17 cellular contexts compared by ENCODE assay signal in the genomic region with DNA sequence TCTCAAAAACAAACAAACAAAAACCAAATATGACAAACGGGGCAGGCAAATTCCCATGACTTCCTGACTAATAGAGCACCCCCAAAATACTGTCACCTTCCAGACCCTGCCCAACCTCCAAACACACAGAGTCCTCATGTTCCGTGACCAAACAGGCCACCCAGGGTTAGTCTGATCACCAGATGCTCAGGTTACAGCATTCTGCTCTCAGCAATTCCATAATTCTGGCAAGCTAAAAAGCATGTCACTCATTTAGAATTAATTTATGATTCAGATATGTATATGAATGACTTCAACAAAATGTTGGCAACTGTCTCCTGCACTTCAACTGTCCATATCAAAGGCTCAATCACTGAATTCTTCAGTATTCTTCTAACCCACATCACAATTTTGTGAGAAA. TPM values are rescaled to one million over a fixed set of nuclear protein-coding genes. Genes with fewer than 3 reads are reported as not detected.
A peak's percentile ranks its signal among the peaks of the same experiment; 100 is the strongest.
DNase-seq lines count a peak whose midpoint lies in the region; ATAC-seq and TF ChIP-seq lines count a peak whose summit lies in the region.
"Had no signal": no experiment of that assay in that cellular context is flagged by ENCODE, and none has a peak within 500 bp of the region (broad histone marks: within the 10 kb centered on the region; RNA-seq: fewer than 3 reads in every experiment).

No MANE protein-coding gene starts in this region.

- no peaks in the 10 kb centered on the region for H3K79me2 ChIP-seq in osteoblast (ENCODE audit: insufficient read depth, low read length)

- H3K27me3 ChIP-seq in BLaER1 (no peaks in the 10 kb centered on the region), osteoblast (ENCODE audit: insufficient read depth, low read length) (no peaks in the 10 kb centered on the region)
- H3K27me3 ChIP-seq in BLaER1 treated with 17β-estradiol and CSF1 and Interleukin-3, amounts not matched to agents 10 nM and 100 nM, result no peaks in the 10 kb centered on the region

- DNase-seq in HEK293T (ENCODE audit: extremely low spot score), result no peak
- peak; percentile 28 for DNase-seq in NCI-H69 (lab: John Stamatoyannopoulos, UW)
- DNase-seq in osteoblast (ENCODE audit: insufficient read length, low spot score, missing footprints), result no peak
- DNase-seq in T-helper 9 cell, result no peak
- DNase-seq in DMS153 (lab: John Stamatoyannopoulos, UW), result no peak
- DNase-seq: CD4-positive, alpha-beta T cell; CD8-positive, alpha-beta memory T cell; DMS 273 treated with DMSO at 0.1 percent for 48 hours; DMS53; DMS79 treated with DMSO at 0.1 percent for 48 hours; GF-D8; GM23248; H9 had no signal

- ATAC-seq in GM21390 (IDR thresholded peaks at IDR 0.05; ENCODE audit: unreplicated experiment), result no peak
- ATAC-seq: HCT116 had no signal

- H3K36me3 ChIP-seq in BLaER1 (no peaks in the 10 kb centered on the region), osteoblast (ENCODE audit: insufficient read depth, low read length) (no peaks in the 10 kb centered on the region)
- H3K36me3 ChIP-seq in BLaER1 treated with 17β-estradiol and CSF1 and Interleukin-3, amounts not matched to agents 10 nM and 100 nM, result no peaks in the 10 kb centered on the region

- H3K9ac ChIP-seq in BLaER1, result no peak overlapping the region
- H3K9ac ChIP-seq in BLaER1 treated with 17β-estradiol and CSF1 and Interleukin-3, amounts not matched to agents 10 nM and 100 nM, result no peak overlapping the region
- H3K9ac ChIP-seq: GM23248 had no signal

- H3K27ac ChIP-seq in BLaER1, result no peak overlapping the region
- H3K27ac ChIP-seq in BLaER1 treated with 17β-estradiol and CSF1 and Interleukin-3, amounts not matched to agents 10 nM and 100 nM, result no peak overlapping the region
- H3K27ac ChIP-seq in osteoblast (ENCODE audit: low read depth, low read length), result no peak overlapping the region
- H3K27ac ChIP-seq: GM23248 had no signal

- peaks cover 17% of the 10 kb centered on the region for H3K4me1 ChIP-seq in BLaER1
- peaks cover 0 to 17% (median 14%) of the 10 kb centered on the region in 10 experiments; a peak in 16 of 20 replicates for H3K4me1 ChIP-seq in BLaER1 treated with 17β-estradiol and CSF1 and Interleukin-3, amounts not matched to agents 10 nM and 100 nM
- H3K4me1 ChIP-seq in osteoblast (ENCODE audit: insufficient read depth, low read length), result no peaks in the 10 kb centered on the region

- POLR2A ChIA-PET in HEK293T (lab: Yijun Ruan, JAX), result interaction anchor here (0.9 kb wide), 1 partner anchor 52 kb away, joined by 3 read pairs; the partner anchor contains the start of gene ZIC5

- H3K9me3 ChIP-seq in BLaER1 (peaks cover 2% of the 10 kb centered on the region; the same call in 1 of the 2 replicates), osteoblast (ENCODE audit: low read depth, low read length) (no peaks in the 10 kb centered on the region)
- H3K9me3 ChIP-seq in BLaER1 treated with 17β-estradiol and CSF1 and Interleukin-3, amounts not matched to agents 10 nM and 100 nM (replicated peaks in 1 of 11), result peaks cover 0 to 4% (median 0%) of the 10 kb centered on the region in 11 experiments; a peak in 3 of 22 replicates

- H4K20me1 ChIP-seq in BLaER1 (no peaks in the 10 kb centered on the region), osteoblast (ENCODE audit: insufficient read depth, low read length) (no peaks in the 10 kb centered on the region)
- no peaks in the 10 kb centered on the region for H4K20me1 ChIP-seq in BLaER1 treated with 17β-estradiol and CSF1 and Interleukin-3, amounts not matched to agents 10 nM and 100 nM

- H3K4me2 ChIP-seq in BLaER1 (peak overlapping the region; percentile 62), osteoblast (ENCODE audit: insufficient read depth, low read length) (no peak overlapping the region)
- peak overlapping the region in 7 of 11 experiments; percentile 46 to 60 (median 53); a peak in 13 of 22 replicates for H3K4me2 ChIP-seq in BLaER1 treated with 17β-estradiol and CSF1 and Interleukin-3, amounts not matched to agents 10 nM and 100 nM

- CTCF ChIA-PET in HEK293T (lab: Yijun Ruan, JAX), result no interaction called here

- no peak for TF ChIP-seq CTCF in osteoblast (IDR thresholded peaks at IDR 0.05; ENCODE audit: extremely low read depth, low read depth, low read length)

- H3K4me3 ChIP-seq in BLaER1 (no peak overlapping the region), osteoblast (ENCODE audit: insufficient read depth, low read length) (no peak overlapping the region)
- H3K4me3 ChIP-seq in BLaER1 treated with 17β-estradiol and CSF1 and Interleukin-3, amounts not matched to agents 10 nM and 100 nM, result no peak overlapping the region
- H3K4me3 ChIP-seq: GM23248 had no signal

- H2AFZ ChIP-seq in osteoblast (ENCODE audit: low read length), result no peak overlapping the region
- H2AFZ ChIP-seq: GM23248 had no signal

TF ChIP-seq in HEK293T, 16 proteins besides CTCF, POLR2A, EP300 and RAD21:
- TF ChIP-seq, protein P1, sequence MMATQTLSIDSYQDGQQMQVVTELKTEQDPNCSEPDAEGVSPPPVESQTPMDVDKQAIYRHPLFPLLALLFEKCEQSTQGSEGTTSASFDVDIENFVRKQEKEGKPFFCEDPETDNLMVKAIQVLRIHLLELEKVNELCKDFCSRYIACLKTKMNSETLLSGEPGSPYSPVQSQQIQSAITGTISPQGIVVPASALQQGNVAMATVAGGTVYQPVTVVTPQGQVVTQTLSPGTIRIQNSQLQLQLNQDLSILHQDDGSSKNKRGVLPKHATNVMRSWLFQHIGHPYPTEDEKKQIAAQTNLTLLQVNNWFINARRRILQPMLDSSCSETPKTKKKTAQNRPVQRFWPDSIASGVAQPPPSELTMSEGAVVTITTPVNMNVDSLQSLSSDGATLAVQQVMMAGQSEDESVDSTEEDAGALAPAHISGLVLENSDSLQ (IDR thresholded peaks at IDR 0.05), result 0 out of 2 replicates have a peak, but pooled peaks have one; percentile 21
- TF ChIP-seq CTBP1 (IDR thresholded peaks at IDR 0.05; ENCODE audit: borderline replicate concordance), result no peak

RNA-seq across cellular contexts. Expression of gene ZIC5, which starts 52.4 kb away (rescaled TPM):
- total RNA-seq in osteoblast, result not detected in 2 replicates
- total RNA-seq: CD4-positive, alpha-beta T cell; CD8-positive, alpha-beta memory T cell; GM23248 had no signal
